In the genomic region with DNA sequence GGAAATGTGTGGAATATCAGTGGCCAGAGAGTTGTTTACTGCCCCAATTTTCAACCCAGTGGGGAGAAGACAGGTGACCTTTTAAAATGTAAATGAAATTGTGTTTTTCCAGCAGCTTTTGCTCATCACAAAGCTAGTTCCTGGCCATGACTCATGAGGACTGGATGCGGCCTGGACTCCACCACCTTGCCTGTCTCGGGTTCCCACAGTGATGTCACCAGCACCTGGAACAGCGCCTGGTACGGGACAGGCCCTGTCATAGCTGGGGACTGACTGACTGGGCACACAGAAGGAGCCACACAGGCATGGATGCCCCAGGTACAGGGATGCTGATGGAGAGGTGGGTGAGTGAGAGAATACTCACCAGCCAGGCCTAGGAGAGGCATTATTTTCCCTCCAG, we compare ENCODE assay signal across 27 cellular contexts.
DNase-seq lines count a peak whose midpoint lies in the region; ATAC-seq, FAIRE-seq and TF ChIP-seq lines count a peak whose summit lies in the region.
"Had no signal": no experiment of that assay in that cellular context is flagged by ENCODE, and none has a peak within 500 bp of the region (broad histone marks: within the 10 kb centered on the region; RNA-seq: fewer than 3 reads in every experiment).

No MANE protein-coding gene starts in this region.

- TF ChIP-seq CTCF in endodermal cell (conservative IDR thresholded peaks at IDR 0.05) = no peak

- H3K27ac Mint-ChIP-seq in activated naive CD4-positive, alpha-beta T cell treated with anti-CD3 and anti-CD28 coated beads, Interleukin-2, amount 50 U/mL, for 24 hours = peak overlapping the region; percentile 51
- no peak overlapping the region for H3K27ac Mint-ChIP-seq in activated naive CD4-positive, alpha-beta T cell treated with anti-CD3 and anti-CD28 coated beads for 36 hours
- no peak overlapping the region for H3K27ac Mint-ChIP-seq in endodermal cell
- H3K27ac Mint-ChIP-seq: dendritic cell treated with granulocyte-macrophage colony-stimulating factor and Interleukin-4, amounts not matched to agents 40 ng/mL and 50 ng/mL, for 4 days; memory B cell; T-helper 17 cell had no signal

- DNase-seq in activated naive CD4-positive, alpha-beta T cell treated with anti-CD3 and anti-CD28 coated beads for 36 hours = no peak
- DNase-seq in RCC 7860 (ENCODE audit: low spot score) = peak; percentile 16
- peak; percentile 79 for DNase-seq in endodermal cell
- DNase-seq in urothelium cell line (ENCODE audit: low spot score) = peak; percentile 81
- DNase-seq in NCI-H2196 treated with DMSO at 0.1 percent for 48 hours (lab: John Stamatoyannopoulos, UW; ENCODE audit: unreplicated experiment) = no peak
- DNase-seq: activated CD4-positive, alpha-beta T cell treated with anti-CD3 and anti-CD28 coated beads, Interleukin-2, amount 50 U/mL, for 1 hour; activated effector memory CD4-positive, alpha-beta T cell treated with Interleukin-2 at 50 U/mL for 16 hours; foreskin fibroblast; hippocampal formation; kidney; NCI-H748 treated with DMSO at 0.1 percent for 48 hours; occipital lobe; OCI-M1; stimulated activated CD8-positive, alpha-beta memory T cell treated with anti-CD3 and anti-CD28 coated beads, Interleukin-4, amount 100 ng/mL, for 48 hours; T-helper 17 cell; upper lobe of right lung; WERI-Rb-1 had no signal

- no peak overlapping the region for H3K9ac ChIP-seq in endodermal cell (ENCODE audit: extremely low read depth, low read length, poor library complexity, severe bottlenecking)

- no peaks in the 10 kb centered on the region for H3K4me1 Mint-ChIP-seq in activated naive CD4-positive, alpha-beta T cell treated with anti-CD3 and anti-CD28 coated beads, Interleukin-2, amount 50 U/mL, for 24 hours
- H3K4me1 Mint-ChIP-seq in activated naive CD4-positive, alpha-beta T cell treated with anti-CD3 and anti-CD28 coated beads for 36 hours (ENCODE audit: low read depth) = no peaks in the 10 kb centered on the region
- peaks cover 10% of the 10 kb centered on the region for H3K4me1 Mint-ChIP-seq in endodermal cell
- H3K4me1 Mint-ChIP-seq: memory B cell, T-helper 17 cell had no signal

- ATAC-seq in GM21390 (IDR thresholded peaks at IDR 0.05; ENCODE audit: unreplicated experiment) (no peak), HG03108 (IDR thresholded peaks at IDR 0.05; ENCODE audit: unreplicated experiment) (no peak)
- ATAC-seq: T-helper 17 cell, upper lobe of right lung had no signal

- no peaks in the 10 kb centered on the region for H3K36me3 ChIP-seq in endodermal cell (ENCODE audit: control insufficient read depth, insufficient read depth, low read length)
- H3K36me3 ChIP-seq: breast epithelium, right atrium auricular region, upper lobe of right lung, WERI-Rb-1 had no signal

- H3K4me1 ChIP-seq in endodermal cell (ENCODE audit: control insufficient read depth, insufficient read depth, low read length) = peaks cover 3% of the 10 kb centered on the region
- H3K4me1 ChIP-seq: breast epithelium, right atrium auricular region, upper lobe of right lung had no signal

- FAIRE-seq in RCC 7860 (lab: Jason Lieb, UNC) (no peak), urothelium cell line (lab: Jason Lieb, UNC) (no peak)
- FAIRE-seq: D721Med, endothelial cell of umbilical vein, G401.6, kidney had no signal

- H3K9me3 ChIP-seq in endodermal cell (ENCODE audit: control insufficient read depth, low read length) = no peaks in the 10 kb centered on the region
- H3K9me3 ChIP-seq: breast epithelium, right atrium auricular region, upper lobe of right lung had no signal

- no peak overlapping the region for H3K27ac ChIP-seq in endodermal cell (ENCODE audit: low read depth, low read length)
- H3K27ac ChIP-seq: right atrium auricular region, upper lobe of right lung, WERI-Rb-1 had no signal

- no peak overlapping the region for H3K4me3 ChIP-seq in endodermal cell (ENCODE audit: low read length)
- H3K4me3 ChIP-seq: breast epithelium, right atrium auricular region, upper lobe of right lung had no signal

- H3K9me3 Mint-ChIP-seq in activated naive CD4-positive, alpha-beta T cell treated with anti-CD3 and anti-CD28 coated beads, Interleukin-2, amount 50 U/mL, for 24 hours = no peaks in the 10 kb centered on the region
- H3K9me3 Mint-ChIP-seq in activated naive CD4-positive, alpha-beta T cell treated with anti-CD3 and anti-CD28 coated beads for 36 hours = no peaks in the 10 kb centered on the region
- H3K9me3 Mint-ChIP-seq in endodermal cell = no peaks in the 10 kb centered on the region
- H3K9me3 Mint-ChIP-seq: dendritic cell treated with granulocyte-macrophage colony-stimulating factor and Interleukin-4, amounts not matched to agents 40 ng/mL and 50 ng/mL, for 4 days had no signal

- 85% methylated on average over 4 of the region's 4 CpGs; no CpG with 5 or more reads in 1 of the 2 experiments for WGBS in endodermal cell (ENCODE audit: insufficient coverage in 1 of 2, insufficient read length in 1 of 2), 2 experiments

- H3K27me3 Mint-ChIP-seq in activated naive CD4-positive, alpha-beta T cell treated with anti-CD3 and anti-CD28 coated beads, Interleukin-2, amount 50 U/mL, for 24 hours = no peaks in the 10 kb centered on the region
- no peaks in the 10 kb centered on the region for H3K27me3 Mint-ChIP-seq in activated naive CD4-positive, alpha-beta T cell treated with anti-CD3 and anti-CD28 coated beads for 36 hours (ENCODE audit: low read depth)
- peaks cover 37% of the 10 kb centered on the region for H3K27me3 Mint-ChIP-seq in endodermal cell (ENCODE audit: insufficient read depth)
- H3K27me3 Mint-ChIP-seq: dendritic cell treated with granulocyte-macrophage colony-stimulating factor and Interleukin-4, amounts not matched to agents 40 ng/mL and 50 ng/mL, for 4 days had no signal

- CTCF ChIA-PET in activated naive CD4-positive, alpha-beta T cell treated with anti-CD3 and anti-CD28 coated beads for 36 hours (lab: Charles Lee) = no interaction called here

- H3K4me3 Mint-ChIP-seq in activated naive CD4-positive, alpha-beta T cell treated with anti-CD3 and anti-CD28 coated beads, Interleukin-2, amount 50 U/mL, for 24 hours = no peak overlapping the region
- H3K4me3 Mint-ChIP-seq in activated naive CD4-positive, alpha-beta T cell treated with anti-CD3 and anti-CD28 coated beads for 36 hours = no peak overlapping the region
- no peak overlapping the region for H3K4me3 Mint-ChIP-seq in endodermal cell
- H3K4me3 Mint-ChIP-seq: dendritic cell treated with granulocyte-macrophage colony-stimulating factor and Interleukin-4, amounts not matched to agents 40 ng/mL and 50 ng/mL, for 4 days; memory B cell; T-helper 17 cell had no signal

- H3K27me3 ChIP-seq in endodermal cell (ENCODE audit: control insufficient read depth, insufficient read depth, low read length, poor library complexity, severe bottlenecking) = no peaks in the 10 kb centered on the region
- H3K27me3 ChIP-seq: breast epithelium, right atrium auricular region, upper lobe of right lung had no signal

- intact Hi-C loops in activated naive CD4-positive, alpha-beta T cell treated with anti-CD3 and anti-CD28 coated beads for 36 hours (cut with micrococcal nuclease) = no loop called here

- H3K36me3 Mint-ChIP-seq in activated naive CD4-positive, alpha-beta T cell treated with anti-CD3 and anti-CD28 coated beads, Interleukin-2, amount 50 U/mL, for 24 hours = no peaks in the 10 kb centered on the region
- H3K36me3 Mint-ChIP-seq in activated naive CD4-positive, alpha-beta T cell treated with anti-CD3 and anti-CD28 coated beads for 36 hours (ENCODE audit: low read depth) = no peaks in the 10 kb centered on the region
- no peaks in the 10 kb centered on the region for H3K36me3 Mint-ChIP-seq in endodermal cell (ENCODE audit: low read depth)
- H3K36me3 Mint-ChIP-seq: memory B cell had no signal

Comparison
In these comparisons a context has a peak if more than half of its experiments do, and no peak if none do; other contexts are left out.
1. DNase-seq: peak in RCC 7860 (single experiment), endodermal cell (single experiment) and urothelium cell line (single experiment); none in activated naive CD4-positive, alpha-beta T cell treated with anti-CD3 and anti-CD28 coated beads for 36 hours (single experiment) and NCI-H2196 treated with DMSO at 0.1 percent for 48 hours (single experiment).